8 cellular contexts compared by ENCODE assay signal in the genomic region with DNA sequence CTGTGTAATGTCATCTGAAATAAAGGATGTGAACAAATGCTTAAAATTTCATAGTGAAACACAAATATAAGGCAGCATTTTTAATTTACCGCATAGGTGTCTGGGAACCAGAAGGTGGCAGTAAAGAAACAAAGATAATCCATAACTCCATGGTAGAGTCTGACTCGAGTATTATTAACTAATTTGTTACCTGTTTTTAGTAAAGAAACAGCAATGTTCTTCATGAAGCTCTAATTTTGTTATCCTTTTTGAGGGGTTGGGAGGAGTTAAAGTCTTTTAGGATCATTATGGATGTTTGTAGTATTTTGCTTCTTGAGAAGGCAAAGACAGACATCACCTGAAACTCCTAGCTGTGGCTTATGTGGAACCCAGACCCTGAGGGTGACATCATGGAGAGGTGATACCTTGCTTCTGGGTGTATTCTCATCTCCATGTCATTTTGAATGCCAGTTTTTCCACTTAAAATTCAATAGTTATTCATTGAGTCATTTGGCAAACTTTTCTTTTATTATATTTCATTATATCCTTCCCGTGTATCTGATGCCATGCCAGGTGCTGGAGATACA.
DNase-seq lines count a peak whose midpoint lies in the region; ATAC-seq and TF ChIP-seq lines count a peak whose summit lies in the region.

No MANE protein-coding gene starts in this region.

- H3K27ac Mint-ChIP-seq in nephron progenitor cell: no peak overlapping the region

- H3K4me3 Mint-ChIP-seq in nephron progenitor cell: no peak overlapping the region

- H3K27ac ChIP-seq in RWPE1: no peak overlapping the region
- peak overlapping the region; percentile 10 for H3K27ac ChIP-seq in epithelial cell of prostate

- POLR2A ChIA-PET in RWPE1 (lab: Yijun Ruan, JAX; ENCODE audit: low non-redundant PET): no interaction called here

- H3K9me3 Mint-ChIP-seq in nephron progenitor cell: no peaks in the 10 kb centered on the region

- ATAC-seq in HG03175 (IDR thresholded peaks at IDR 0.05; ENCODE audit: unreplicated experiment): peak; percentile 62

- TF ChIP-seq CTCF in RWPE1 (conservative IDR thresholded peaks at IDR 0.05; ENCODE audit: low read depth): peak; percentile 75
- peak; percentile 63 for TF ChIP-seq CTCF in nephron progenitor cell (IDR thresholded peaks at IDR 0.05)

- H3K27me3 Mint-ChIP-seq in nephron progenitor cell (ENCODE audit: low read depth, poor library complexity): peaks cover 7% of the 10 kb centered on the region

- CTCF ChIA-PET in RWPE1 (lab: Yijun Ruan, JAX): interaction anchor here (0.6 to 1.3 kb wide), 12 partner anchors 18 to 1914 kb away, joined by 3 to 5 read pairs (median 3); partner anchors contain the start of gene EPAS1

- H3K36me3 Mint-ChIP-seq in nephron progenitor cell (ENCODE audit: low read depth): no peaks in the 10 kb centered on the region

- H3K4me1 Mint-ChIP-seq in nephron progenitor cell: peaks cover 15% of the 10 kb centered on the region

- DNase-seq in DMS114 treated with DMSO at 0.1 percent for 48 hours (lab: John Stamatoyannopoulos, UW; ENCODE audit: unreplicated experiment) (peak; percentile 13), RWPE1 (ENCODE audit: low spot score) (peak; percentile 64), epithelial cell of prostate (ENCODE audit: low read depth, low spot score) (no peak), nephron progenitor cell (no peak), HK-2 (ENCODE audit: unreplicated experiment) (no peak)
- DNase-seq in stimulated activated CD4-positive, alpha-beta T cell treated with anti-CD3 and anti-CD28 coated beads, Interleukin-15, amount 100 ng/mL, for 24 hours: no peak
- DNase-seq in stimulated activated CD4-positive, alpha-beta T cell treated with anti-CD3 and anti-CD28 coated beads, Interleukin-4, amount 100 ng/mL, for 1 hour: no peak

Comparison
In these comparisons a context has a peak if more than half of its experiments do, and no peak if none do; other contexts are left out.
1. DNase-seq: peak in DMS114 treated with DMSO at 0.1 percent for 48 hours (single experiment) and RWPE1 (single experiment); none in epithelial cell of prostate (single experiment), nephron progenitor cell (single experiment), stimulated activated CD4-positive, alpha-beta T cell treated with anti-CD3 and anti-CD28 coated beads, Interleukin-15, amount 100 ng/mL, for 24 hours (single experiment), HK-2 (single experiment) and stimulated activated CD4-positive, alpha-beta T cell treated with anti-CD3 and anti-CD28 coated beads, Interleukin-4, amount 100 ng/mL, for 1 hour (single experiment).